In the genomic region with DNA sequence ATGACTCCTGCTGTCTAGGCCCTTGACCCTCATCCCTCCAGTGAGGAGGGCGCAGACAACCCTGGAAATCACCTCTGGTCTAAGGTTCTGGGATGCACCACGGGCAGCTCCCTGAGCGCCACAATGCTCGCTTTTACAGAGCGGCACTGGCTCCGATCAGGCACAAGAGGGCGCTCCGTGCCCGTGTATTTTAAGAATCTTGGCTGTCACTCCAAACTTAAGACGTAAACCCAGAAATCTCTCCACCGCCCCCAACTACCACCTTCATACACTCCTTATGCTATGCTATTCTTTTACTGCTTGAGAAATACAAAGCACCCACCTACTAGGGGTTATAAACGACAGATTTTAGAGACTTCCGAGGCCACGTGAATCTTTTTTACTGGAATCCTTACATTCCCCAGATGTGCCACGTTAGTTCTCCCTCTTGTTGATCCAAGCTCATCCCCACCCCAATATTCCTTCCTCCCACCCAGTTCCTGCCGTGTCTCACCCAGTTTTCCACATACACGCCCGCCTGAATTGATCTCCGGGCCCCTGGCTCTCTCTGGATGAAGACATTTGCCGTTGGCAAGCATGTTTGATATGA, we compare ENCODE assay signal across 2 cellular contexts.
TF ChIP-seq lines count a peak whose summit lies in the region.

No MANE protein-coding gene starts in this region.

TF ChIP-seq in HEK293, 187 proteins besides CTCF, POLR2A, EP300 and RAD21 (continued from another document):
- TF ChIP-seq, protein P1, sequence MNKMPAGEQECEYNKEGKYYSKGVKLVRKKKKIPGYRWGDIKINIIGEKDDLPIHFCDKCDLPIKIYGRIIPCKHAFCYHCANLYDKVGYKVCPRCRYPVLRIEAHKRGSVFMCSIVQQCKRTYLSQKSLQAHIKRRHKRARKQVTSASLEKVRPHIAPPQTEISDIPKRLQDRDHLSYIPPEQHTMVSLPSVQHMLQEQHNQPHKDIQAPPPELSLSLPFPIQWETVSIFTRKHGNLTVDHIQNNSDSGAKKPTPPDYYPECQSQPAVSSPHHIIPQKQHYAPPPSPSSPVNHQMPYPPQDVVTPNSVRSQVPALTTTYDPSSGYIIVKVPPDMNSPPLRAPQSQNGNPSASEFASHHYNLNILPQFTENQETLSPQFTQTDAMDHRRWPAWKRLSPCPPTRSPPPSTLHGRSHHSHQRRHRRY (tag by site-specific recombination; IDR thresholded peaks at IDR 0.05) = no peak
- TF ChIP-seq MYNN (tag by site-specific recombination; IDR thresholded peaks at IDR 0.05; ENCODE audit: borderline replicate concordance) = no peak

TF ChIP-seq in K562, 482 proteins besides CTCF, POLR2A, EP300 and RAD21 (continued from another document):
- TF ChIP-seq ZBTB1 (CRISPR knock-in tag; IDR thresholded peaks at IDR 0.05; ENCODE audit: borderline replicate concordance, low read depth) (no peak), PBX2 (CRISPR knock-in tag; IDR thresholded peaks at IDR 0.05; ENCODE audit: low read depth) (no peak), PBX2 (tag; conservative IDR thresholded peaks at IDR 0.05; ENCODE audit: low read depth) (peak; percentile 49; the same call in 1 of the 2 replicates), MCM7 (IDR thresholded peaks at IDR 0.05) (no peak), CBX8 (IDR thresholded peaks at IDR 0.05; ENCODE audit: borderline replicate concordance, extremely low read depth, low read depth, low read length, poor library complexity, severe bottlenecking) (no peak)
